20 cellular contexts compared by ENCODE assay signal in genomic region chr19:34669305-34669704, GRCh38. TPM values are rescaled to one million over a fixed set of nuclear protein-coding genes. Genes with fewer than 3 reads are reported as not detected.
"Had no signal": no experiment of that assay in that cellular context is flagged by ENCODE, and none has a peak within 500 bp of the region (broad histone marks: within the 10 kb centered on the region; RNA-seq: fewer than 3 reads in every experiment).

No MANE protein-coding gene starts in this region.

- H3K27ac ChIP-seq: dorsolateral prefrontal cortex, epithelial cell of prostate, right atrium auricular region, suprapubic skin had no signal

- ATAC-seq: activated CD8-positive, alpha-beta T cell treated with anti-CD3 and anti-CD28 coated beads for 36 hours; activated T-helper 17 cell treated with anti-CD3 and anti-CD28 coated beads, Interleukin-2, amount 50 U/mL, for 72 hours had no signal

- H3K36me3 ChIP-seq: right atrium auricular region, suprapubic skin had no signal

- H3K4me3 ChIP-seq: dorsolateral prefrontal cortex, right atrium auricular region, suprapubic skin had no signal

- H3K9me3 Mint-ChIP-seq: activated CD8-positive, alpha-beta T cell treated with anti-CD3 and anti-CD28 coated beads for 36 hours; activated naive CD8-positive, alpha-beta T cell treated with anti-CD3 and anti-CD28 coated beads, Interleukin-2, amount 10 ng/mL, durations not matched to agents 7 days and 5 days; activated T-helper 17 cell treated with anti-CD3 and anti-CD28 coated beads, Interleukin-2, amount 50 U/mL, for 72 hours; brain; mesothelial cell of epicardium; stimulated activated naive CD8-positive, alpha-beta T cell treated with anti-CD3 and anti-CD28 coated beads, Interleukin-15, Interleukin-2, amounts not matched to agents 100 ng/mL and 50 ng/mL, for 24 hours; type B pancreatic cell had no signal

- DNase-seq: activated CD4-positive, alpha-beta T cell treated with anti-CD3 and anti-CD28 coated beads, Interleukin-2, amount 10 ng/mL, durations not matched to agents 24 days and 14 days; activated CD8-positive, alpha-beta T cell treated with anti-CD3 and anti-CD28 coated beads for 36 hours; activated naive CD4-positive, alpha-beta T cell treated with Interleukin-2 at 50 U/mL for 16 hours; activated naive CD8-positive, alpha-beta T cell treated with anti-CD3 and anti-CD28 coated beads, Interleukin-2, amount 10 ng/mL, durations not matched to agents 7 days and 5 days; activated T-cell treated with anti-CD3 and anti-CD28 coated beads, Interleukin-2, amount 50 U/mL, for 1 hour; central memory CD4-positive, alpha-beta T cell; dorsolateral prefrontal cortex; nucleus accumbens; stimulated activated CD4-positive, alpha-beta T cell treated with anti-CD3 and anti-CD28 coated beads, Interleukin-2, amount 100 ng/mL, for 48 hours; T1000 had no signal

- H3K4me3 Mint-ChIP-seq: activated CD4-positive, alpha-beta T cell treated with anti-CD3 and anti-CD28 coated beads, Interleukin-2, amount 10 ng/mL, durations not matched to agents 24 days and 14 days; activated CD8-positive, alpha-beta T cell treated with anti-CD3 and anti-CD28 coated beads for 36 hours; activated naive CD8-positive, alpha-beta T cell treated with anti-CD3 and anti-CD28 coated beads, Interleukin-2, amount 10 ng/mL, durations not matched to agents 7 days and 5 days; activated T-helper 17 cell treated with anti-CD3 and anti-CD28 coated beads, Interleukin-2, amount 50 U/mL, for 72 hours; brain; mesothelial cell of epicardium; nephron; stimulated activated naive CD8-positive, alpha-beta T cell treated with anti-CD3 and anti-CD28 coated beads, Interleukin-15, Interleukin-2, amounts not matched to agents 100 ng/mL and 50 ng/mL, for 24 hours; type B pancreatic cell had no signal

- H3K27me3 ChIP-seq: dorsolateral prefrontal cortex, right atrium auricular region, suprapubic skin had no signal

- H3K36me3 Mint-ChIP-seq: brain, mesothelial cell of epicardium, type B pancreatic cell had no signal

- H3K27ac Mint-ChIP-seq: activated CD4-positive, alpha-beta T cell treated with anti-CD3 and anti-CD28 coated beads, Interleukin-2, amount 10 ng/mL, durations not matched to agents 24 days and 14 days; activated CD8-positive, alpha-beta T cell treated with anti-CD3 and anti-CD28 coated beads for 36 hours; activated naive CD8-positive, alpha-beta T cell treated with anti-CD3 and anti-CD28 coated beads, Interleukin-2, amount 10 ng/mL, durations not matched to agents 7 days and 5 days; activated T-helper 17 cell treated with anti-CD3 and anti-CD28 coated beads, Interleukin-2, amount 50 U/mL, for 72 hours; brain; mesothelial cell of epicardium; nephron; stimulated activated naive CD8-positive, alpha-beta T cell treated with anti-CD3 and anti-CD28 coated beads, Interleukin-15, Interleukin-2, amounts not matched to agents 100 ng/mL and 50 ng/mL, for 24 hours; type B pancreatic cell had no signal

- H3K9me3 ChIP-seq: right atrium auricular region, suprapubic skin had no signal

- H3K4me1 Mint-ChIP-seq: mesothelial cell of epicardium had no signal

- H3K27me3 Mint-ChIP-seq: activated CD8-positive, alpha-beta T cell treated with anti-CD3 and anti-CD28 coated beads for 36 hours; activated T-helper 17 cell treated with anti-CD3 and anti-CD28 coated beads, Interleukin-2, amount 50 U/mL, for 72 hours; type B pancreatic cell had no signal

RNA-seq across cellular contexts. Expression of gene SCGB2B2, which starts 7.7 kb away (rescaled TPM):
- total RNA-seq: lung microvascular endothelial cell had no signal
